Comparison of ENCODE assay signal across 15 cellular contexts in genomic region chr6:163367388-163368183, GRCh38.
"Had no signal": no experiment of that assay in that cellular context is flagged by ENCODE, and none has a peak within 500 bp of the region (broad histone marks: within the 10 kb centered on the region; RNA-seq: fewer than 3 reads in every experiment).

No MANE protein-coding gene starts in this region.

- DNase-seq: activated CD4-positive, alpha-beta memory T cell treated with anti-CD3 and anti-CD28 coated beads, Interleukin-2, amount 10 ng/mL, durations not matched to agents 7 days and 5 days; activated CD4-positive, alpha-beta T cell treated with anti-CD3 and anti-CD28 coated beads for 1 hour; activated naive CD8-positive, alpha-beta T cell treated with anti-CD3 and anti-CD28 coated beads, Interleukin-2, amount 10 ng/mL, durations not matched to agents 7 days and 5 days; anterior cingulate cortex; gastrocnemius medialis; kidney; midbrain; stimulated activated CD4-positive, alpha-beta T cell treated with anti-CD3 and anti-CD28 coated beads, Interleukin-15, amount 100 ng/mL, for 24 hours; stimulated activated CD4-positive, alpha-beta T cell treated with anti-CD3 and anti-CD28 coated beads, Interleukin-4, amount 100 ng/mL, for 24 hours; stimulated activated naive CD8-positive, alpha-beta T cell treated with anti-CD3 and anti-CD28 coated beads, Interleukin-15, amount 100 ng/mL, for 72 hours had no signal

- H3K27me3 ChIP-seq: cardiac muscle cell, gastrocnemius medialis, neutrophil, vagina had no signal

- H3K27ac ChIP-seq: cardiac muscle cell, epithelial cell of prostate, gastrocnemius medialis, neutrophil, thoracic aorta, vagina had no signal

- H3K4me3 ChIP-seq: cardiac muscle cell, gastrocnemius medialis, thoracic aorta, vagina had no signal

- H3K4me3 Mint-ChIP-seq: activated CD4-positive, alpha-beta memory T cell treated with anti-CD3 and anti-CD28 coated beads, Interleukin-2, amount 10 ng/mL, durations not matched to agents 7 days and 5 days; activated naive CD8-positive, alpha-beta T cell treated with anti-CD3 and anti-CD28 coated beads, Interleukin-2, amount 10 ng/mL, durations not matched to agents 7 days and 5 days; stimulated activated naive CD8-positive, alpha-beta T cell treated with anti-CD3 and anti-CD28 coated beads, Interleukin-15, amount 100 ng/mL, for 72 hours had no signal

- H3K36me3 Mint-ChIP-seq: activated naive CD8-positive, alpha-beta T cell treated with anti-CD3 and anti-CD28 coated beads, Interleukin-2, amount 10 ng/mL, durations not matched to agents 7 days and 5 days had no signal

- H3K4me1 Mint-ChIP-seq: activated CD4-positive, alpha-beta memory T cell treated with anti-CD3 and anti-CD28 coated beads, Interleukin-2, amount 10 ng/mL, durations not matched to agents 7 days and 5 days had no signal

- H3K36me3 ChIP-seq: cardiac muscle cell, gastrocnemius medialis, neutrophil, thoracic aorta, vagina had no signal

- H3K4me1 ChIP-seq: gastrocnemius medialis, vagina had no signal

- H3K27ac Mint-ChIP-seq: activated CD4-positive, alpha-beta memory T cell treated with anti-CD3 and anti-CD28 coated beads, Interleukin-2, amount 10 ng/mL, durations not matched to agents 7 days and 5 days; activated naive CD8-positive, alpha-beta T cell treated with anti-CD3 and anti-CD28 coated beads, Interleukin-2, amount 10 ng/mL, durations not matched to agents 7 days and 5 days; stimulated activated naive CD8-positive, alpha-beta T cell treated with anti-CD3 and anti-CD28 coated beads, Interleukin-15, amount 100 ng/mL, for 72 hours had no signal

- H3K9me3 ChIP-seq: gastrocnemius medialis, neutrophil, thoracic aorta, vagina had no signal

- H3K9me3 Mint-ChIP-seq: activated CD4-positive, alpha-beta memory T cell treated with anti-CD3 and anti-CD28 coated beads, Interleukin-2, amount 10 ng/mL, durations not matched to agents 7 days and 5 days; activated naive CD8-positive, alpha-beta T cell treated with anti-CD3 and anti-CD28 coated beads, Interleukin-2, amount 10 ng/mL, durations not matched to agents 7 days and 5 days; stimulated activated naive CD8-positive, alpha-beta T cell treated with anti-CD3 and anti-CD28 coated beads, Interleukin-15, amount 100 ng/mL, for 72 hours had no signal

- ATAC-seq: gastrocnemius medialis; stimulated activated naive CD8-positive, alpha-beta T cell treated with anti-CD3 and anti-CD28 coated beads, Interleukin-15, amount 100 ng/mL, for 72 hours had no signal
